Comparison of ENCODE assay signal across 8 cellular contexts in genomic region chr19:40365613-40366401, GRCh38. TPM values are rescaled to one million over a fixed set of nuclear protein-coding genes. Genes with fewer than 3 reads are reported as not detected.
A peak's percentile ranks its signal among the peaks of the same experiment; 100 is the strongest.
DNase-seq lines count a peak whose midpoint lies in the region; ATAC-seq and TF ChIP-seq lines count a peak whose summit lies in the region.

No MANE protein-coding gene starts in this region.

- 19 to 30% (median 22%) methylated on average over 11 to 28 of the region's 28 CpGs for WGBS in stomach, 5 donors

- intact Hi-C loops in natural killer cell (cut with micrococcal nuclease): no loop called here
- intact Hi-C loops in stomach (cut with DNase I; ENCODE audit: low total_unique reads): no loop called here

- peak overlapping the region; percentile 51 to 77 for H3K27ac Mint-ChIP-seq in natural killer cell

- no peak for TF ChIP-seq POLR2A in NB4 (IDR thresholded peaks at IDR 0.05; ENCODE audit: extremely low read depth, insufficient read length)
- no peak for TF ChIP-seq POLR2A in stomach (IDR thresholded peaks at IDR 0.05)

- no peak for TF ChIP-seq EP300 in stomach (IDR thresholded peaks at IDR 0.05)

- ATAC-seq in natural killer cell: peak; percentile 73 to 93 (median 88)
- no peak for ATAC-seq in HG03460 (IDR thresholded peaks at IDR 0.05; ENCODE audit: unreplicated experiment)

- H3K4me3 ChIP-seq in NB4 (ENCODE audit: low read depth, low read length): no peak overlapping the region
- H3K4me3 ChIP-seq in fibroblast of mammary gland (ENCODE audit: control insufficient read depth, low read depth, low read length): peak overlapping the region; percentile 46
- peak overlapping the region; percentile 42 to 45 (median 43) for H3K4me3 ChIP-seq in stomach

- DNase-seq in COLO829 (ENCODE audit: low spot score) (peak; percentile 97), NB4 (ENCODE audit: low read depth) (peak; percentile 20), fibroblast of mammary gland (ENCODE audit: low read depth) (peak; percentile 28), natural killer cell (peak; percentile 40), stomach (peak; percentile 54), SIG-M5 treated with dmso at 0.1 percent for 504 hours (lab: John Stamatoyannopoulos, UW; ENCODE audit: unreplicated experiment) (no peak)
- DNase-seq in activated T-cell treated with anti-CD3 and anti-CD28 coated beads, Interleukin-2, amount 50 U/mL, for 1 hour: peak; percentile 49

- H3K4me1 Mint-ChIP-seq in natural killer cell: peaks cover 26 to 33% of the 10 kb centered on the region in 2 donors

- H3K9me3 Mint-ChIP-seq in natural killer cell: no peaks in the 10 kb centered on the region

- H3K36me3 Mint-ChIP-seq in natural killer cell: no peaks in the 10 kb centered on the region

- H3K9me3 ChIP-seq in stomach: no peaks in the 10 kb centered on the region

- peaks cover 22 to 52% (median 44%) of the 10 kb centered on the region in 4 donors for H3K36me3 ChIP-seq in stomach

- no peak for TF ChIP-seq CTCF in NB4 (IDR thresholded peaks at IDR 0.05; ENCODE audit: low read depth, low read length)
- no peak for TF ChIP-seq CTCF in fibroblast of mammary gland (conservative IDR thresholded peaks at IDR 0.05; ENCODE audit: control insufficient read depth, insufficient read depth, low read depth, low read length)
- TF ChIP-seq CTCF in natural killer cell (IDR thresholded peaks at IDR 0.05): no peak
- TF ChIP-seq CTCF in stomach (IDR thresholded peaks at IDR 0.05): no peak

- H3K4me1 ChIP-seq in stomach: peaks cover 0 to 32% (median 17%) of the 10 kb centered on the region in 4 donors

- no peaks in the 10 kb centered on the region for H3K27me3 ChIP-seq in stomach

- H3K27ac ChIP-seq in stomach: peak overlapping the region in 3 of 5 donors; percentile 1 to 62 (median 56)

- H3K27me3 Mint-ChIP-seq in natural killer cell (ENCODE audit: low read depth in 2 of 2): no peaks in the 10 kb centered on the region

- peak overlapping the region; percentile 76 for H3K4me3 Mint-ChIP-seq in natural killer cell

RNA-seq across cellular contexts. Expression of gene PLD3, which starts 17.3 kb away (rescaled TPM):
- total RNA-seq in natural killer cell (100 to 1,000 TPM; 107 to 140 (median 109) TPM), stomach (100 to 1,000 TPM in 4 of 5 donors, 10 to 100 TPM in 1; 95.6 to 273 (median 257) TPM)
- 10 to 100 TPM; 58.8 to 85.2 (median 74.9) TPM for polyA plus RNA-seq in stomach

RNA-seq across cellular contexts. Expression of gene C19orf47, which starts 17.6 kb away (rescaled TPM):
- 10 to 100 TPM; 15.2 to 20.2 (median 16.1) TPM for total RNA-seq in natural killer cell
- 10 to 100 TPM in 1 of 5 donors, 1 to 10 TPM in 3, under 1 TPM in 1; 0.58 to 59.7 (median 4.5) TPM for total RNA-seq in stomach
- polyA plus RNA-seq in stomach: 10 to 100 TPM in 2 of 3 donors, 1 to 10 TPM in 1; 9.6 to 14.8 (median 14.4) TPM

RNA-seq across cellular contexts. Expression of gene HIPK4, which starts 24.2 kb away (rescaled TPM):
- total RNA-seq in natural killer cell (under 1 TPM in 2 of 3 donors, not detected in 1; 0.14 to 0.29 TPM), stomach (not detected)
- polyA plus RNA-seq in stomach: under 1 TPM; 0.05 to 0.46 (median 0.12) TPM

RNA-seq across cellular contexts. Expression of gene PRX, which starts 47.4 kb away (rescaled TPM):
- total RNA-seq in natural killer cell (1 to 10 TPM; 2.0 to 3.8 (median 3.7) TPM), stomach (1 to 10 TPM in 4 of 5 donors, not detected in 1; 4.3 to 8.6 (median 6.3) TPM)
- polyA plus RNA-seq in stomach: 1 to 10 TPM; 1.6 to 2.7 (median 2.1) TPM

RNA-seq across cellular contexts. Expression of gene SERTAD1, which starts 60.0 kb away (rescaled TPM):
- total RNA-seq in natural killer cell: 10 to 100 TPM; 31.2 to 53.5 (median 38.7) TPM
- total RNA-seq in stomach: 10 to 100 TPM in 1 of 5 donors, 1 to 10 TPM in 3, not detected in 1; 8.6 to 16.8 (median 9.7) TPM
- 10 to 100 TPM; 11.2 to 36.5 (median 25.2) TPM for polyA plus RNA-seq in stomach
